In genomic region chr17:71117461-71117860, GRCh38 we compare ENCODE assay signal across 12 cellular contexts.
DNase-seq lines count a peak whose midpoint lies in the region; ATAC-seq and TF ChIP-seq lines count a peak whose summit lies in the region.
"Had no signal": no experiment of that assay in that cellular context is flagged by ENCODE, and none has a peak within 500 bp of the region (broad histone marks: within the 10 kb centered on the region; RNA-seq: fewer than 3 reads in every experiment).

No MANE protein-coding gene starts in this region.

- peak; percentile 36 for DNase-seq in LHCN-M2 (ENCODE audit: low read depth)
- DNase-seq in astrocyte of the cerebellum (ENCODE audit: low read depth): peak; percentile 54
- peak; percentile 39 for DNase-seq in glomerular visceral epithelial cell (ENCODE audit: extremely low spot score)
- DNase-seq in renal cortical epithelial cell (ENCODE audit: low read depth): peak; percentile 6
- no peak for DNase-seq in mucosa of gallbladder (ENCODE audit: low spot score)
- no peak for DNase-seq in activated CD4-positive, alpha-beta T cell treated with anti-CD3 and anti-CD28 coated beads for 4 hours
- no peak for DNase-seq in NCI-H146 (lab: John Stamatoyannopoulos, UW)
- DNase-seq: AML-193, Kasumi-1, NCI-H82, SIG-M5 had no signal

- in situ Hi-C loops in astrocyte of the cerebellum (cut with HindIII; ENCODE audit: low sequenced_read_pairs): no loop called here

- ATAC-seq in GM18867 (IDR thresholded peaks at IDR 0.05; ENCODE audit: unreplicated experiment): no peak

- no peak for TF ChIP-seq CTCF in astrocyte of the cerebellum (IDR thresholded peaks at IDR 0.05; ENCODE audit: low read depth, low read length, missing control alignments)

- H3K4me3 ChIP-seq in astrocyte of the cerebellum (ENCODE audit: low read depth, low read length): no peak overlapping the region

Comparison
In these comparisons a context has a peak if more than half of its experiments do, and no peak if none do; other contexts are left out.
1. DNase-seq: peak in LHCN-M2 (single experiment), astrocyte of the cerebellum (single experiment), glomerular visceral epithelial cell (single experiment) and renal cortical epithelial cell (single experiment); none in mucosa of gallbladder (single experiment), activated CD4-positive, alpha-beta T cell treated with anti-CD3 and anti-CD28 coated beads for 4 hours (0 of 2) and NCI-H146 (single experiment).